In genomic region chr3:119580148-119580760, GRCh38 we compare ENCODE assay signal across 9 cellular contexts. TPM values are rescaled to one million over a fixed set of nuclear protein-coding genes. Genes with fewer than 3 reads are reported as not detected.
A peak's percentile ranks its signal among the peaks of the same experiment; 100 is the strongest.
DNase-seq lines count a peak whose midpoint lies in the region; ATAC-seq and TF ChIP-seq lines count a peak whose summit lies in the region.
"Had no signal": no experiment of that assay in that cellular context is flagged by ENCODE, and none has a peak within 500 bp of the region (broad histone marks: within the 10 kb centered on the region; RNA-seq: fewer than 3 reads in every experiment).

No MANE protein-coding gene starts in this region.

- 16 to 19% methylated on average over 11 of the region's 11 CpGs for WGBS in lung, 2 donors

- H3K36me3 ChIP-seq in lung (ENCODE audit: control insufficient read depth in 2 of 2, insufficient read depth in 2 of 2, low read length in 2 of 2), result no peaks in the 10 kb centered on the region

- H3K4me3 ChIP-seq in lung, result peak overlapping the region; percentile 49

- H3K27me3 Mint-ChIP-seq in activated T-cell treated with anti-CD3 and anti-CD28 coated beads, Interleukin-2, amount 50 U/mL, for 4 hours (ENCODE audit: low read depth), result peaks cover 4% of the 10 kb centered on the region
- H3K27me3 Mint-ChIP-seq in type B pancreatic cell, result no peaks in the 10 kb centered on the region

- no peaks in the 10 kb centered on the region for H3K27me3 ChIP-seq in lung (ENCODE audit: control insufficient read depth, insufficient read depth)

- peaks cover 0 to 2% of the 10 kb centered on the region in 2 donors for H3K4me1 ChIP-seq in lung (ENCODE audit: control insufficient read depth in 2 of 2, insufficient read depth in 2 of 2, low read length in 2 of 2)

- peak overlapping the region; percentile 93 for H3K27ac Mint-ChIP-seq in type B pancreatic cell

- peaks cover 17% of the 10 kb centered on the region for H3K4me1 Mint-ChIP-seq in activated T-cell treated with anti-CD3 and anti-CD28 coated beads, Interleukin-2, amount 50 U/mL, for 4 hours (ENCODE audit: low read depth)
- peaks cover 10% of the 10 kb centered on the region for H3K4me1 Mint-ChIP-seq in type B pancreatic cell (ENCODE audit: unreplicated experiment)

- no peaks in the 10 kb centered on the region for H3K9me3 ChIP-seq in lung (ENCODE audit: control insufficient read depth in 2 of 2, insufficient read depth in 1 of 2, low read length in 1 of 2)

- ATAC-seq in activated T-cell treated with anti-CD3 and anti-CD28 coated beads, Interleukin-2, amount 50 U/mL, for 4 hours, result peak; percentile 23 to 25
- peak; percentile 70 for ATAC-seq in HG02642 (IDR thresholded peaks at IDR 0.05; ENCODE audit: poor library complexity, unreplicated experiment)
- peak; percentile 45 for ATAC-seq in lung (ENCODE audit: insufficient read depth, low FRiP score)

- no peaks in the 10 kb centered on the region for H3K9me3 Mint-ChIP-seq in activated T-cell treated with anti-CD3 and anti-CD28 coated beads, Interleukin-2, amount 50 U/mL, for 4 hours
- H3K9me3 Mint-ChIP-seq in type B pancreatic cell, result no peaks in the 10 kb centered on the region

- peak overlapping the region; percentile 94 to 98 for H3K27ac ChIP-seq in lung (ENCODE audit: low read depth in 1 of 2, low read length in 1 of 2)

- DNase-seq in activated T-cell treated with anti-CD3 and anti-CD28 coated beads, Interleukin-2, amount 50 U/mL, for 4 hours, result no peak
- no peak for DNase-seq in activated T-cell treated with anti-CD3 and anti-CD28 coated beads, Interleukin-2, amount 50 U/mL, for 1 hour
- DNase-seq in NOMO-1 (lab: John Stamatoyannopoulos, UW; ENCODE audit: unreplicated experiment in 2 of 2) (peak; percentile 77 to 82), ecto neural progenitor cell (ENCODE audit: low spot score) (peak; percentile 65), lung (ENCODE audit: low spot score) (peak; percentile 42), type B pancreatic cell (ENCODE audit: extremely low spot score, unreplicated experiment) (no peak), G401 (ENCODE audit: low spot score) (no peak)

- TF ChIP-seq CTCF in lung (IDR thresholded peaks at IDR 0.05; ENCODE audit: control extremely low read depth, extremely low read depth) (no peak), type B pancreatic cell (conservative IDR thresholded peaks at IDR 0.05) (peak; percentile 29)

- H3K4me3 Mint-ChIP-seq in activated T-cell treated with anti-CD3 and anti-CD28 coated beads, Interleukin-2, amount 50 U/mL, for 4 hours, result peak overlapping the region; percentile 93
- H3K4me3 Mint-ChIP-seq in type B pancreatic cell, result peak overlapping the region; percentile 94

- in situ Hi-C loops in G401 (cut with HindIII; ENCODE audit: low sequenced_read_pairs), result no loop called here

- H3K36me3 Mint-ChIP-seq in activated T-cell treated with anti-CD3 and anti-CD28 coated beads, Interleukin-2, amount 50 U/mL, for 4 hours (ENCODE audit: insufficient read depth), result no peaks in the 10 kb centered on the region
- H3K36me3 Mint-ChIP-seq in type B pancreatic cell, result no peaks in the 10 kb centered on the region

RNA-seq across cellular contexts. Expression of gene ADPRH, which starts 1.0 kb away (rescaled TPM):
- total RNA-seq in activated T-cell treated with anti-CD3 and anti-CD28 coated beads, Interleukin-2, amount 50 U/mL, for 4 hours, result 1 to 10 TPM; 1.6 to 3.3 (median 2.5) TPM
- total RNA-seq in lung (10 to 100 TPM; 10.3 to 26.3 TPM), type B pancreatic cell (ENCODE audit: low replicate concordance) (2.9 and 3.3 TPM in 2 replicates)
- polyA plus RNA-seq in lung, result 10 to 100 TPM in 1 of 2 donors, 1 to 10 TPM in 1; 5.4 to 18.1 TPM
- not detected in 2 replicates for total RNA-seq in G401 (2014; rRNA removed; shearing (Covaris generic))

RNA-seq across cellular contexts. Expression of gene PLA1A, which starts 17.4 kb away (rescaled TPM):
- total RNA-seq in activated T-cell treated with anti-CD3 and anti-CD28 coated beads, Interleukin-2, amount 50 U/mL, for 4 hours, result not detected
- 1 to 10 TPM; 1.8 to 7.3 TPM for total RNA-seq in lung
- polyA plus RNA-seq in lung, result 10 to 100 TPM in 1 of 2 donors, 1 to 10 TPM in 1; 5.9 to 10.3 TPM
- total RNA-seq in type B pancreatic cell (ENCODE audit: low replicate concordance), result 0.64 and 1.6 TPM in 2 replicates
- total RNA-seq in G401 (2014; rRNA removed; shearing (Covaris generic)), result not detected in 2 replicates

RNA-seq across cellular contexts. Expression of gene CD80, which starts 20.8 kb away (rescaled TPM):
- total RNA-seq in activated T-cell treated with anti-CD3 and anti-CD28 coated beads, Interleukin-2, amount 50 U/mL, for 4 hours, result 1 to 10 TPM; 1.6 to 6.2 (median 3.3) TPM
- total RNA-seq in lung (1 to 10 TPM; 4.8 to 8.6 TPM), type B pancreatic cell (ENCODE audit: low replicate concordance) (0.10 TPM in 1 of 2 replicates, not detected in the other)
- polyA plus RNA-seq in lung, result 1 to 10 TPM in 1 of 2 donors, under 1 TPM in 1; 0.89 to 3.6 TPM
- not detected in 2 replicates for total RNA-seq in G401 (2014; rRNA removed; shearing (Covaris generic))
- total RNA-seq: renal cortical epithelial cell had no signal

Comparison
In these comparisons a context has a peak if more than half of its experiments do, and no peak if none do; other contexts are left out.
1. DNase-seq: peak in NOMO-1 (2 of 2), ecto neural progenitor cell (single experiment) and lung (single experiment); none in activated T-cell treated with anti-CD3 and anti-CD28 coated beads, Interleukin-2, amount 50 U/mL, for 4 hours (single experiment), activated T-cell treated with anti-CD3 and anti-CD28 coated beads, Interleukin-2, amount 50 U/mL, for 1 hour (single experiment), type B pancreatic cell (single experiment) and G401 (single experiment).
2. Peak in every context shown above with its lines, with median percentiles within 50 percentile points of each other: ATAC-seq.